ENCODE assay signal across 1 cellular context in genomic region chr19:1455336-1456120, GRCh38.
A peak's percentile ranks its signal among the peaks of the same experiment; 100 is the strongest.
TF ChIP-seq lines count a peak whose summit lies in the region.

No MANE protein-coding gene starts in this region.

TF ChIP-seq in HEK293, 187 proteins besides CTCF, POLR2A, EP300 and RAD21 (continued from another document):
- TF ChIP-seq PRDM10 (tag by site-specific recombination; IDR thresholded peaks at IDR 0.05) (peak; percentile 27), SCRT1 (tag by site-specific recombination; IDR thresholded peaks at IDR 0.05; ENCODE audit: borderline replicate concordance) (peak; percentile 77; the same call in 1 of the 2 replicates), ZNF600 (tag by site-specific recombination; IDR thresholded peaks at IDR 0.05) (peak; percentile 92), ZFHX2 (tag by site-specific recombination; conservative IDR thresholded peaks at IDR 0.05) (peak; percentile 52; the same call in 1 of the 2 replicates), KLF1 (tag by site-specific recombination; IDR thresholded peaks at IDR 0.05) (peak; percentile 63)
